ENCODE assay signal across 1 cellular context in the genomic region with DNA sequence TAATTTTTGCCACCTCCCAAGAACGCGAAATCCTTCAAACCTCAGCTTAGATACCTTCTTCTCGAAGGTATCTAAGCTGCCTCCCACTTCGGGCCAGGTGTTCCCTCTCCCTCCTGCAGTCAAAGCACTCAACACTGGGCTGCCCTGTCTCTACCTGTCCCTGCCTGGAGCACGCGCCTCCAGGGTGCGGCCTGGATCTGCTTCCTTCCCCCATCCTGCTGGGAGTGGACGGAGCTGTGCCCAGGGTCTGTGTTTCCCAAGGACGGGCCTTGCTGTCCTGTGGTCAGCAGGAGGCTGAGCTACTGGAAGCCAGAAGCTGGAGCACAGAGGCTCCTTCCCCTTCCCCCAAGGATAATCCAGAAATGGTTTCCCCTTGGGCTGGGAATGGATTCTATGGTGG.
TF ChIP-seq lines count a peak whose summit lies in the region.

No MANE protein-coding gene starts in this region.

TF ChIP-seq in GM23338, 12 proteins besides CTCF, POLR2A, EP300 and RAD21:
- no peak for TF ChIP-seq CREB1 (CRISPR knock-in tag; IDR thresholded peaks at IDR 0.05; ENCODE audit: low read depth)
- no peak for TF ChIP-seq NANOG (IDR thresholded peaks at IDR 0.05; ENCODE audit: borderline replicate concordance)
- no peak for TF ChIP-seq EZH2 (IDR thresholded peaks at IDR 0.05; ENCODE audit: low read depth, unreplicated experiment)
